ENCODE assay signal across 14 cellular contexts in the genomic region with DNA sequence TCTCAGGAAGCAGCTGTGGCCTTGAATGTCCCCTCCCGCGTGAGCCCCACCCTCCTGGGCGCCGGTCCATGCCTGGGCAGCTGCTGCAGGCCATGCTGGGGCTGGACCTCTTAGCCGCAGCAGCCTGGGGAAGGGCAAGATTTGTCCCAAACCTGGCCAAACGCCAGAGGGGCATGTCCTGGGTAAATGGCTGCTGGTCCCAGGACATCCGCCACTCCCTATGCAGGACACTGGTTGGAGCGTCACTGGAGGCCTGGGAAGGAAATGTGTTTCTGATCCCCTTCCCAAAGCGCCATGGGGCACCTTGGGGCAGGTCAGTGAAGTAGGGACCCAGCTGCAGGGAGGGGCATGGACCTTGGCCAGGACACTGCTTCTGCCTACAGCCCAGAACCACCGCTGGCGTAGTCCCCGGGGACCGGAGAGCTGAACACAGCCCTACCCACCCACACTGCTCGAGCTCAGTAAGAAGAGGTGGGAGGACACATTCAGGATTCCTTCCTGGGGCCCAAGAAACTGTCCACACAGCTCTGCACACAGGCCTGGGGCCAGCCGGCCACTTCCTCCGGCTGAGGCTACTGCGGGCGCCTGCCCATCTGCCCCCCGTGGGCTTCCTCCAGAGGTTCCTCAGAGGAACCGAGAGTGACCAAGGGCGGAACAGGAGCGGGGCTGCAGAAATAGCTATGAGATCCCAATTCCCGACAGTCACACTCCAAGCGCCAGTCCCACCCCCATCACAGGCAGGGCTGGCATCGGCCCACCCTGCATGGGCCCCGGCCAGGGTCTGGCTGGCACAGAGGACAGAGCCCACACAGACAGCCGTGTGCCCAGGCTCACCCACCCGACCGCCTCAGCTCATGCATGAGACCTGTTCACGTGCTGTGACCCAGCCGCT. TPM values are rescaled to one million over a fixed set of nuclear protein-coding genes. Genes with fewer than 3 reads are reported as not detected.
DNase-seq lines count a peak whose midpoint lies in the region; ATAC-seq and TF ChIP-seq lines count a peak whose summit lies in the region.
"Had no signal": no experiment of that assay in that cellular context is flagged by ENCODE, and none has a peak within 500 bp of the region (broad histone marks: within the 10 kb centered on the region; RNA-seq: fewer than 3 reads in every experiment).

No MANE protein-coding gene starts in this region.

- no peaks in the 10 kb centered on the region for H3K36me3 ChIP-seq in adipocyte (ENCODE audit: control insufficient read depth, insufficient read depth, low read length, severe bottlenecking)
- H3K36me3 ChIP-seq in mucosa of descending colon (ENCODE audit: low read depth): no peaks in the 10 kb centered on the region
- H3K36me3 ChIP-seq in upper lobe of right lung: no peaks in the 10 kb centered on the region

- peaks cover 16% of the 10 kb centered on the region for H3K4me1 ChIP-seq in adipocyte (ENCODE audit: control insufficient read depth, insufficient read depth, low read length)
- H3K4me1 ChIP-seq in mucosa of descending colon (ENCODE audit: low read depth): peaks cover 11% of the 10 kb centered on the region
- peaks cover 24% of the 10 kb centered on the region for H3K4me1 ChIP-seq in upper lobe of right lung
- H3K4me1 ChIP-seq: Caco-2 had no signal

- ATAC-seq in mucosa of descending colon: peak; percentile 42
- peak; percentile 56 for ATAC-seq in upper lobe of right lung
- no peak for ATAC-seq in HG03280 (IDR thresholded peaks at IDR 0.05; ENCODE audit: unreplicated experiment)
- no peak for ATAC-seq in stimulated activated naive CD8-positive, alpha-beta T cell treated with anti-CD3 and anti-CD28 coated beads, Interleukin-15, Interleukin-2, amounts not matched to agents 100 U/mL and 50 U/mL, for 24 hours
- ATAC-seq: stimulated activated memory B cell treated with anti-CD40 and anti-IgM and Interleukin-4, amounts not matched to agents 10 μg/mL and 1 μg/mL and 100 μg/mL, for 72 hours had no signal

- no peak overlapping the region for H3K9ac ChIP-seq in adipocyte (ENCODE audit: low read length)

- TF ChIP-seq CTCF in fibroblast of the aortic adventitia (IDR thresholded peaks at IDR 0.05; ENCODE audit: insufficient read depth, low read length) (no peak), mucosa of descending colon (IDR thresholded peaks at IDR 0.05) (no peak), upper lobe of right lung (IDR thresholded peaks at IDR 0.05) (no peak)

- peak; percentile 45 for DNase-seq in adipocyte (ENCODE audit: low read depth)
- peak; percentile 41 for DNase-seq in fibroblast of the aortic adventitia (ENCODE audit: low read depth)
- DNase-seq in mucosa of descending colon: peak; percentile 39 to 71 (median 62)
- DNase-seq in upper lobe of right lung: no peak
- no peak for DNase-seq in activated CD8-positive, alpha-beta memory T cell treated with anti-CD3 and anti-CD28 coated beads, Interleukin-2, amount 50 U/mL, for 48 hours
- no peak for DNase-seq in stimulated activated naive CD8-positive, alpha-beta T cell treated with anti-CD3 and anti-CD28 coated beads, Interleukin-15, Interleukin-2, amounts not matched to agents 100 U/mL and 50 U/mL, for 24 hours
- DNase-seq: amniotic stem cell; Caco-2; MM.1S; NCI-H345; stimulated activated CD4-positive, alpha-beta T cell treated with anti-CD3 and anti-CD28 coated beads, Interleukin-1b, Interleukin-23, amount 100 ng/mL, for 48 hours had no signal

- peaks cover 20% of the 10 kb centered on the region for H3K27me3 ChIP-seq in adipocyte (replicated peaks; ENCODE audit: control insufficient read depth, insufficient read depth, low read length)
- H3K27me3 ChIP-seq in upper lobe of right lung: no peaks in the 10 kb centered on the region

- peak overlapping the region; percentile 36 for H3K27ac ChIP-seq in upper lobe of right lung
- H3K27ac ChIP-seq: HL-60 had no signal

- no peak overlapping the region for H3K4me3 ChIP-seq in adipocyte (ENCODE audit: low read length)
- H3K4me3 ChIP-seq in fibroblast of the aortic adventitia (ENCODE audit: low read depth, low read length): no peak overlapping the region
- no peak overlapping the region for H3K4me3 ChIP-seq in mucosa of descending colon
- H3K4me3 ChIP-seq in upper lobe of right lung: no peak overlapping the region

- H3K9me3 ChIP-seq in adipocyte (ENCODE audit: control insufficient read depth, low read length) (no peaks in the 10 kb centered on the region), mucosa of descending colon (no peaks in the 10 kb centered on the region), upper lobe of right lung (no peaks in the 10 kb centered on the region)
- H3K9me3 ChIP-seq: Caco-2 had no signal

- intact Hi-C loops in mucosa of descending colon (cut with DNase I, micrococcal nuclease): no loop called here
- intact Hi-C loops in upper lobe of right lung (cut with DNase I): no loop called here

RNA-seq across cellular contexts. Expression of gene PLEKHG5, which starts 10.8 kb away (rescaled TPM):
- total RNA-seq in fibroblast of the aortic adventitia (ENCODE audit: low replicate concordance) (3.8 and 5.1 TPM in 2 replicates), mucosa of descending colon (10 to 100 TPM; 20.1 to 32.9 (median 20.2) TPM), upper lobe of right lung (12.2 TPM)

RNA-seq across cellular contexts. Expression of gene TNFRSF25, which starts 36.3 kb away (rescaled TPM):
- total RNA-seq in fibroblast of the aortic adventitia (ENCODE audit: low replicate concordance) (2.0 and 4.4 TPM in 2 replicates), mucosa of descending colon (10 to 100 TPM; 18.3 to 45.1 (median 35.3) TPM), upper lobe of right lung (10.0 TPM)

RNA-seq across cellular contexts. Expression of gene NOL9, which starts 52.1 kb away (rescaled TPM):
- 32.0 and 44.9 TPM in 2 replicates for total RNA-seq in fibroblast of the aortic adventitia (ENCODE audit: low replicate concordance)
- total RNA-seq in mucosa of descending colon: 10 to 100 TPM; 20.0 to 28.3 (median 21.1) TPM
- total RNA-seq in upper lobe of right lung: 23.6 TPM

RNA-seq across cellular contexts. Expression of gene TAS1R1, which starts 52.9 kb away (rescaled TPM):
- total RNA-seq in fibroblast of the aortic adventitia (ENCODE audit: low replicate concordance) (not detected in 2 replicates), mucosa of descending colon (under 1 TPM in 2 of 3 donors, not detected in 1; 0.13 to 0.14 TPM), upper lobe of right lung (not detected)
- total RNA-seq: Caco-2 had no signal

Comparison
In these comparisons a context has a peak if more than half of its experiments do, and no peak if none do; other contexts are left out.
1. DNase-seq: peak in adipocyte (single experiment), fibroblast of the aortic adventitia (single experiment) and mucosa of descending colon (3 of 3); none in upper lobe of right lung (single experiment), activated CD8-positive, alpha-beta memory T cell treated with anti-CD3 and anti-CD28 coated beads, Interleukin-2, amount 50 U/mL, for 48 hours (single experiment) and stimulated activated naive CD8-positive, alpha-beta T cell treated with anti-CD3 and anti-CD28 coated beads, Interleukin-15, Interleukin-2, amounts not matched to agents 100 U/mL and 50 U/mL, for 24 hours (single experiment).
2. ATAC-seq: peak in mucosa of descending colon (single experiment) and upper lobe of right lung (single experiment); none in HG03280 (single experiment) and stimulated activated naive CD8-positive, alpha-beta T cell treated with anti-CD3 and anti-CD28 coated beads, Interleukin-15, Interleukin-2, amounts not matched to agents 100 U/mL and 50 U/mL, for 24 hours (single experiment).